Comparison of ENCODE assay signal across 8 cellular contexts in genomic region chr9:38641985-38642864, GRCh38. TPM values are rescaled to one million over a fixed set of nuclear protein-coding genes. Genes with fewer than 3 reads are reported as not detected.
A peak's percentile ranks its signal among the peaks of the same experiment; 100 is the strongest.
DNase-seq lines count a peak whose midpoint lies in the region; ATAC-seq and TF ChIP-seq lines count a peak whose summit lies in the region.

No MANE protein-coding gene starts in this region.

- H3K9me3 ChIP-seq in OCI-LY3 (ENCODE audit: insufficient read depth, low read length) (no peaks in the 10 kb centered on the region), esophagus squamous epithelium (no peaks in the 10 kb centered on the region), osteoblast (ENCODE audit: low read depth, low read length) (no peaks in the 10 kb centered on the region)

- no peak overlapping the region for H2AFZ ChIP-seq in OCI-LY3 (ENCODE audit: low read depth, low read length)
- no peak overlapping the region for H2AFZ ChIP-seq in osteoblast (ENCODE audit: low read length)

- no peaks in the 10 kb centered on the region for H3K4me1 ChIP-seq in OCI-LY3 (ENCODE audit: low read length)
- H3K4me1 ChIP-seq in esophagus squamous epithelium: no peaks in the 10 kb centered on the region
- H3K4me1 ChIP-seq in osteoblast (ENCODE audit: insufficient read depth, low read length): no peaks in the 10 kb centered on the region

- DNase-seq in DMS114 treated with DMSO at 0.1 percent for 48 hours (lab: John Stamatoyannopoulos, UW; ENCODE audit: unreplicated experiment) (peak; percentile 37), esophagus squamous epithelium (lab: John Stamatoyannopoulos, UW) (no peak), osteoblast (ENCODE audit: insufficient read length, low spot score, missing footprints) (peak; percentile 69), GM03348 (ENCODE audit: low spot score) (no peak)
- DNase-seq in effector CD8-positive, alpha-beta T cell (lab: John Stamatoyannopoulos, UW): no peak
- DNase-seq in activated T-cell treated with anti-CD3 and anti-CD28 coated beads, Interleukin-2, amount 50 U/mL, for 72 hours: no peak

- H3K4me3 ChIP-seq in OCI-LY3 (ENCODE audit: low read length) (no peak overlapping the region), esophagus squamous epithelium (no peak overlapping the region), osteoblast (ENCODE audit: insufficient read depth, low read length) (no peak overlapping the region)

- H3K27me3 Mint-ChIP-seq in activated T-cell treated with anti-CD3 and anti-CD28 coated beads, Interleukin-2, amount 50 U/mL, for 72 hours (ENCODE audit: low read depth): peaks cover 7% of the 10 kb centered on the region

- ATAC-seq in HG03432 (IDR thresholded peaks at IDR 0.05; ENCODE audit: unreplicated experiment): peak; percentile 68
- ATAC-seq in activated T-cell treated with anti-CD3 and anti-CD28 coated beads, Interleukin-2, amount 50 U/mL, for 72 hours (replicated peaks in 1 of 2): no peak

- H3K4me1 Mint-ChIP-seq in activated T-cell treated with anti-CD3 and anti-CD28 coated beads, Interleukin-2, amount 50 U/mL, for 72 hours (ENCODE audit: low read depth): no peaks in the 10 kb centered on the region

- intact Hi-C loops in esophagus squamous epithelium (cut with DNase I): no loop called here

- TF ChIP-seq CTCF in OCI-LY3 (IDR thresholded peaks at IDR 0.05; ENCODE audit: low read depth, low read length) (peak; percentile 35), esophagus squamous epithelium (IDR thresholded peaks at IDR 0.05) (peak in 5 of 6 experiments; percentile 24 to 55 (median 33)), osteoblast (IDR thresholded peaks at IDR 0.05; ENCODE audit: extremely low read depth, low read depth, low read length) (peak; percentile 45)

- H3K4me2 ChIP-seq in OCI-LY3 (ENCODE audit: low read length) (no peak overlapping the region), osteoblast (ENCODE audit: insufficient read depth, low read length) (no peak overlapping the region)

- H3K79me2 ChIP-seq in OCI-LY3 (ENCODE audit: low read length): no peaks in the 10 kb centered on the region
- no peaks in the 10 kb centered on the region for H3K79me2 ChIP-seq in osteoblast (ENCODE audit: insufficient read depth, low read length)

- no peak for TF ChIP-seq POLR2A in esophagus squamous epithelium (IDR thresholded peaks at IDR 0.05)

- no peaks in the 10 kb centered on the region for H3K9me3 Mint-ChIP-seq in activated T-cell treated with anti-CD3 and anti-CD28 coated beads, Interleukin-2, amount 50 U/mL, for 72 hours

- no peaks in the 10 kb centered on the region for H3K36me3 Mint-ChIP-seq in activated T-cell treated with anti-CD3 and anti-CD28 coated beads, Interleukin-2, amount 50 U/mL, for 72 hours (ENCODE audit: insufficient read depth in 2 of 2)

- no peaks in the 10 kb centered on the region for H3K27me3 ChIP-seq in OCI-LY3 (ENCODE audit: low read depth, low read length)
- peaks cover 0 to 11% (median 0%) of the 10 kb centered on the region in 4 donors for H3K27me3 ChIP-seq in esophagus squamous epithelium
- H3K27me3 ChIP-seq in osteoblast (ENCODE audit: insufficient read depth, low read length): no peaks in the 10 kb centered on the region

- H3K27ac ChIP-seq in OCI-LY3 (ENCODE audit: low read length) (no peak overlapping the region), esophagus squamous epithelium (no peak overlapping the region), osteoblast (ENCODE audit: low read depth, low read length) (no peak overlapping the region)

- H3K4me3 Mint-ChIP-seq in activated T-cell treated with anti-CD3 and anti-CD28 coated beads, Interleukin-2, amount 50 U/mL, for 72 hours: no peak overlapping the region

- H3K27ac Mint-ChIP-seq in activated T-cell treated with anti-CD3 and anti-CD28 coated beads, Interleukin-2, amount 50 U/mL, for 72 hours: no peak overlapping the region

- no peaks in the 10 kb centered on the region for H3K36me3 ChIP-seq in OCI-LY3 (replicated peaks; ENCODE audit: low read depth, low read length)
- H3K36me3 ChIP-seq in esophagus squamous epithelium: no peaks in the 10 kb centered on the region
- H3K36me3 ChIP-seq in osteoblast (ENCODE audit: insufficient read depth, low read length): no peaks in the 10 kb centered on the region

- H4K20me1 ChIP-seq in OCI-LY3 (ENCODE audit: insufficient read depth, low read length) (no peaks in the 10 kb centered on the region), osteoblast (ENCODE audit: insufficient read depth, low read length) (no peaks in the 10 kb centered on the region)

- H3K9ac ChIP-seq in OCI-LY3 (ENCODE audit: low read length): no peak overlapping the region

- WGBS in esophagus squamous epithelium, 2 donors: 47 to 53% methylated on average over 12 of the region's 12 CpGs

RNA-seq across cellular contexts. Expression of gene ANKRD18A, which starts 21.8 kb away (rescaled TPM):
- total RNA-seq in esophagus squamous epithelium (1 to 10 TPM in 2 of 4 donors, under 1 TPM in 2; 0.29 to 1.9 (median 1.0) TPM), osteoblast (under 0.01 TPM in 1 of 2 replicates, not detected in the other)
- total RNA-seq in activated T-cell treated with anti-CD3 and anti-CD28 coated beads, Interleukin-2, amount 50 U/mL, for 72 hours: 1 to 10 TPM; 6.0 to 8.4 TPM

Comparison
In these comparisons a context has a peak if more than half of its experiments do, and no peak if none do; other contexts are left out.
1. DNase-seq: peak in DMS114 treated with DMSO at 0.1 percent for 48 hours (single experiment) and osteoblast (single experiment); none in esophagus squamous epithelium (single experiment), effector CD8-positive, alpha-beta T cell (single experiment), activated T-cell treated with anti-CD3 and anti-CD28 coated beads, Interleukin-2, amount 50 U/mL, for 72 hours (0 of 2) and GM03348 (single experiment).
2. Peak in every context shown above with its lines, with median percentiles within 50 percentile points of each other: CTCF ChIP-seq.